ENCODE assay signal across 8 cellular contexts in genomic region chr4:4861592-4862551, GRCh38. TPM values are rescaled to one million over a fixed set of nuclear protein-coding genes. Genes with fewer than 3 reads are reported as not detected.
A peak's percentile ranks its signal among the peaks of the same experiment; 100 is the strongest.
DNase-seq lines count a peak whose midpoint lies in the region; ATAC-seq and TF ChIP-seq lines count a peak whose summit lies in the region.
"Had no signal": no experiment of that assay in that cellular context is flagged by ENCODE, and none has a peak within 500 bp of the region (broad histone marks: within the 10 kb centered on the region; RNA-seq: fewer than 3 reads in every experiment).

No MANE protein-coding gene starts in this region.

- peak overlapping the region; percentile 80 for H3K4me2 ChIP-seq in GM23338

- H3K4me1 Mint-ChIP-seq in GM23338 = peaks cover 53% of the 10 kb centered on the region

- H3K27ac ChIP-seq in GM23338 (ENCODE audit: low read depth) (no peak overlapping the region), SJSA1 (0 out of 2 replicates have a peak overlapping the region, but pooled peaks have one; percentile 24), gastrocnemius medialis (peak overlapping the region; percentile 45 to 67 (median 62)), stomach (no peak overlapping the region)

- H3K9me3 Mint-ChIP-seq in GM23338 = peaks cover 3% of the 10 kb centered on the region

- peak overlapping the region; percentile 67; the same call in 2 of the 3 replicates for H3K4me3 Mint-ChIP-seq in GM23338

- no peaks in the 10 kb centered on the region; the same call in 2 of the 3 replicates for H3K36me3 Mint-ChIP-seq in GM23338 (ENCODE audit: low read depth)

- intact Hi-C loops in gastrocnemius medialis (cut with DNase I; ENCODE audit: low total_unique reads) (no loop called here), stomach (cut with DNase I; ENCODE audit: low total_unique reads) (no loop called here)

- WGBS in stomach, 5 donors = 18 to 37% (median 23%) methylated on average over 32 of the region's 32 CpGs

- no peak for ATAC-seq in GM23338
- ATAC-seq in gastrocnemius medialis = no peak

- peaks cover 79% of the 10 kb centered on the region for H3K27me3 Mint-ChIP-seq in GM23338 (ENCODE audit: insufficient read depth, low read depth, poor library complexity)

- H3K4me3 ChIP-seq in GM23338 = 0 out of 2 replicates have a peak overlapping the region, but pooled peaks have one; percentile 54
- peak overlapping the region; percentile 84 for H3K4me3 ChIP-seq in SJSA1
- H3K4me3 ChIP-seq in foreskin fibroblast (ENCODE audit: low read depth in 1 of 2, low read length in 2 of 2) = peak overlapping the region; percentile 86 to 90
- H3K4me3 ChIP-seq in gastrocnemius medialis = peak overlapping the region; percentile 54 to 81 (median 70)
- peak overlapping the region in 2 of 4 donors; percentile 55 to 74 for H3K4me3 ChIP-seq in stomach

- H3K9me3 ChIP-seq in SJSA1 (replicated peaks) (no peaks in the 10 kb centered on the region), gastrocnemius medialis (no peaks in the 10 kb centered on the region), stomach (peaks cover 0 to 15% (median 2%) of the 10 kb centered on the region in 4 donors)

- no peak for TF ChIP-seq CTCF in GM23338 (conservative IDR thresholded peaks at IDR 0.05; ENCODE audit: low read depth in 2 of 2)
- no peak for TF ChIP-seq CTCF in foreskin fibroblast (IDR thresholded peaks at IDR 0.05; ENCODE audit: low read depth, low read length)
- TF ChIP-seq CTCF in gastrocnemius medialis (IDR thresholded peaks at IDR 0.05 in 4 of 5, conservative IDR thresholded peaks at IDR 0.05 in 1 of 5) = no peak
- no peak for TF ChIP-seq CTCF in stomach (IDR thresholded peaks at IDR 0.05)

- no peaks in the 10 kb centered on the region; the same call in 1 of the 2 replicates for H3K36me3 ChIP-seq in GM23338 (ENCODE audit: insufficient read depth)
- H3K36me3 ChIP-seq in SJSA1 = no peaks in the 10 kb centered on the region
- peaks cover 0 to 5% of the 10 kb centered on the region in 2 donors for H3K36me3 ChIP-seq in gastrocnemius medialis
- no peaks in the 10 kb centered on the region for H3K36me3 ChIP-seq in stomach

- H3K27me3 ChIP-seq in GM23338 (ENCODE audit: insufficient read depth) (peaks cover 96% of the 10 kb centered on the region), SJSA1 (replicated peaks) (no peaks in the 10 kb centered on the region), gastrocnemius medialis (peaks cover 83 to 92% (median 88%) of the 10 kb centered on the region in 3 donors), stomach (peaks cover 70 to 100% (median 92%) of the 10 kb centered on the region in 3 donors)

- H4K20me1 ChIP-seq in GM23338 (replicated peaks; ENCODE audit: insufficient read depth) = peaks cover 70% of the 10 kb centered on the region

- peaks cover 30% of the 10 kb centered on the region for H3F3A ChIP-seq in GM23338 (replicated peaks; ENCODE audit: low read depth)

- in situ Hi-C loops in gastrocnemius medialis (cut with MboI; ENCODE audit: low sequenced_read_pairs in 4 of 4) = no loop called here

- H3K27ac Mint-ChIP-seq in GM23338 = no peak overlapping the region

- TF ChIP-seq POLR2A in gastrocnemius medialis (IDR thresholded peaks at IDR 0.05) (no peak), stomach (IDR thresholded peaks at IDR 0.05) (no peak)

- no peak for TF ChIP-seq EP300 in stomach (IDR thresholded peaks at IDR 0.05)

- H3K79me2 ChIP-seq in GM23338 (replicated peaks; ENCODE audit: insufficient read depth) = no peaks in the 10 kb centered on the region

- H3K4me1 ChIP-seq in GM23338 (ENCODE audit: insufficient read depth) (peaks cover 44% of the 10 kb centered on the region), SJSA1 (replicated peaks) (0 out of 2 replicates have a peak, but pooled peaks cover 4% of the 10 kb centered on the region), gastrocnemius medialis (peaks cover 11 to 13% of the 10 kb centered on the region in 2 donors), stomach (peaks cover 42 to 75% (median 62%) of the 10 kb centered on the region in 4 donors)

- no peak overlapping the region for H2AFZ ChIP-seq in GM23338

- DNase-seq in GM23338 (ENCODE audit: low spot score) = no peak
- DNase-seq in SJSA1 (ENCODE audit: low read depth in 1 of 2, low spot score in 2 of 2) = no peak
- DNase-seq in foreskin fibroblast = no peak
- no peak for DNase-seq in gastrocnemius medialis
- DNase-seq in NCI-H146 (lab: John Stamatoyannopoulos, UW) = no peak
- DNase-seq in T1000 (lab: John Stamatoyannopoulos, UW) = no peak
- DNase-seq in stomach = no peak
- DNase-seq: NCI-H2081 treated with DMSO at 0.1 percent for 48 hours had no signal

- H3K9me2 ChIP-seq in GM23338 (ENCODE audit: insufficient read depth) = no peaks in the 10 kb centered on the region

TF ChIP-seq in GM23338, 12 proteins besides CTCF, POLR2A, EP300 and RAD21:
- TF ChIP-seq EZH2phosphoT487 (IDR thresholded peaks at IDR 0.05; ENCODE audit: unreplicated experiment) = peak; percentile 56
- no peak for TF ChIP-seq NANOG (IDR thresholded peaks at IDR 0.05; ENCODE audit: borderline replicate concordance)
- peak; percentile 97 for TF ChIP-seq EZH2 (IDR thresholded peaks at IDR 0.05; ENCODE audit: low read depth, unreplicated experiment)
- TF ChIP-seq CREB1 (CRISPR knock-in tag; IDR thresholded peaks at IDR 0.05; ENCODE audit: low read depth) = no peak

RNA-seq across cellular contexts. Expression of gene MSX1, which starts 2.4 kb away (rescaled TPM):
- total RNA-seq in GM23338 (2014; rRNA removed; shearing (Covaris generic)) = not detected in 2 replicates
- polyA plus RNA-seq in GM23338 (2016; fragmentation: Nextera tagmentation; extraction: Ambion mirVana) (0.40 and 0.61 TPM in 2 replicates), stomach (1 to 10 TPM in 2 of 3 donors, under 1 TPM in 1; 0.85 to 1.8 (median 1.1) TPM)
- 10.9 and 11.9 TPM in 2 replicates for total RNA-seq in SJSA1 (2014; rRNA removed; shearing (Covaris generic))
- total RNA-seq in gastrocnemius medialis (1 to 10 TPM; 1.2 to 4.4 (median 2.5) TPM), stomach (1 to 10 TPM in 1 of 5 donors, under 1 TPM in 1, not detected in 3; 0.55 to 6.5 TPM)

Comparison
In these comparisons a context has a peak if more than half of its experiments do, and no peak if none do; other contexts are left out.
1. H3K27ac ChIP-seq: peak in SJSA1 (single experiment) and gastrocnemius medialis (4 of 4); none in GM23338 (single experiment) and stomach (0 of 5).